ENCODE assay signal across 1 cellular context in genomic region chr12:116266631-116267349, GRCh38.
A peak's percentile ranks its signal among the peaks of the same experiment; 100 is the strongest.
TF ChIP-seq lines count a peak whose summit lies in the region.

No MANE protein-coding gene starts in this region.

TF ChIP-seq in HEK293, 187 proteins besides CTCF, POLR2A, EP300 and RAD21:
- 0 out of 2 replicates have a peak, but pooled peaks have one; percentile 1 for TF ChIP-seq ZBTB17 (tag by site-specific recombination; IDR thresholded peaks at IDR 0.05)
- no peak for TF ChIP-seq ZNF18 (tag by site-specific recombination; IDR thresholded peaks at IDR 0.05)
- TF ChIP-seq PRDM6 (tag by site-specific recombination; IDR thresholded peaks at IDR 0.05): peak; percentile 90
